In the genomic region with DNA sequence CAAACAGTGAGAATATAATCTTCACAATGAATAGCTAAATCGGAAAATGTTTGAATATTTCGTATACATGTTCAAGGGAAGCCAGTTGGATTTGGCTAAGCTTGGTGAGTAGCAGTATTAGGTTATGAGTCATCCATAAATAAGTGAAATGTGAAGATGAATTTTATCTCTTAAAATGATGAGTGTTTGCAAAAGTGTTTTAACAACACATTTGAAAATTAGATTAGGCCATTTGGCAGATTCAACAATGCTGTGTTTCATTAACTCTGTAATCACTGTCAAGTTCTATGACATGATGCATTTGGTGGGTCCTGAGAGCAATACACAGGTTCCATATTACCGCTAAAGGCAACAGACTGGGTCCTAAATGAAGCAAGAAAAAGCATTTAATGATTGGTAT, we compare ENCODE assay signal across 27 cellular contexts.
"Had no signal": no experiment of that assay in that cellular context is flagged by ENCODE, and none has a peak within 500 bp of the region (broad histone marks: within the 10 kb centered on the region; RNA-seq: fewer than 3 reads in every experiment).

No MANE protein-coding gene starts in this region.

- H3K36me3 ChIP-seq: cardiac muscle cell, left ventricle myocardium inferior, prostate gland, right atrium auricular region, thoracic aorta, WERI-Rb-1 had no signal

- H3K4me1 ChIP-seq: foreskin keratinocyte, left ventricle myocardium inferior, prostate gland, right atrium auricular region had no signal

- DNase-seq: activated CD4-positive, alpha-beta T cell treated with anti-CD3 and anti-CD28 coated beads, Interleukin-2, amount 10 ng/mL, durations not matched to agents 7 days and 5 days; activated CD4-positive, CD25-positive, alpha-beta regulatory T cell treated with anti-CD3 and anti-CD28 coated beads, Interleukin-2, amount 50 U/mL, for 72 hours; activated CD8-positive, alpha-beta T cell treated with anti-CD3 and anti-CD28 coated beads for 36 hours; activated naive CD4-positive, alpha-beta T cell treated with Interleukin-2 at 50 U/mL for 16 hours; activated naive CD8-positive, alpha-beta T cell treated with anti-CD3 and anti-CD28 coated beads for 36 hours; activated T-cell treated with anti-CD3 and anti-CD28 coated beads, Interleukin-2, amount 50 U/mL, for 4 hours; amygdala; cortex of kidney; endodermal cell; foreskin keratinocyte; immature natural killer cell; kidney glomerular epithelial cell; left ventricle myocardium inferior; naive thymus-derived CD4-positive, alpha-beta T cell; stimulated activated CD4-positive, alpha-beta T cell treated with anti-CD3 and anti-CD28 coated beads, Interleukin-4, amount 100 ng/mL, for 24 hours; stimulated activated naive CD4-positive, alpha-beta T cell treated with Interleukin-2 at 50 U/mL for 16 hours; T-helper 1 cell; WERI-Rb-1 had no signal

- H3K4me3 ChIP-seq: cardiac muscle cell, left ventricle myocardium inferior, prostate gland, right atrium auricular region, thoracic aorta had no signal

- H3K4me3 Mint-ChIP-seq: activated CD4-positive, alpha-beta T cell treated with anti-CD3 and anti-CD28 coated beads, Interleukin-2, amount 10 ng/mL, durations not matched to agents 7 days and 5 days; activated CD8-positive, alpha-beta T cell treated with anti-CD3 and anti-CD28 coated beads for 36 hours; activated naive CD8-positive, alpha-beta T cell treated with anti-CD3 and anti-CD28 coated beads for 36 hours; activated T-cell treated with anti-CD3 and anti-CD28 coated beads, Interleukin-2, amount 50 U/mL, for 4 hours; endodermal cell; immature natural killer cell; naive thymus-derived CD4-positive, alpha-beta T cell; neural crest cell; type B pancreatic cell had no signal

- H3K36me3 Mint-ChIP-seq: activated naive CD8-positive, alpha-beta T cell treated with anti-CD3 and anti-CD28 coated beads for 36 hours; immature natural killer cell; naive thymus-derived CD4-positive, alpha-beta T cell; type B pancreatic cell had no signal

- H3K27me3 Mint-ChIP-seq: activated CD4-positive, alpha-beta T cell treated with anti-CD3 and anti-CD28 coated beads, Interleukin-2, amount 10 ng/mL, durations not matched to agents 7 days and 5 days; activated CD8-positive, alpha-beta T cell treated with anti-CD3 and anti-CD28 coated beads for 36 hours; activated naive CD8-positive, alpha-beta T cell treated with anti-CD3 and anti-CD28 coated beads for 36 hours; naive thymus-derived CD4-positive, alpha-beta T cell; type B pancreatic cell had no signal

- H3K4me1 Mint-ChIP-seq: activated CD4-positive, alpha-beta T cell treated with anti-CD3 and anti-CD28 coated beads, Interleukin-2, amount 10 ng/mL, durations not matched to agents 7 days and 5 days; activated naive CD8-positive, alpha-beta T cell treated with anti-CD3 and anti-CD28 coated beads for 36 hours; endodermal cell; immature natural killer cell; naive thymus-derived CD4-positive, alpha-beta T cell; neural crest cell had no signal

- H3K27ac ChIP-seq: cardiac muscle cell, epithelial cell of prostate, foreskin keratinocyte, left ventricle myocardium inferior, prostate gland, right atrium auricular region, thoracic aorta, WERI-Rb-1 had no signal

- H3K27ac Mint-ChIP-seq: activated CD4-positive, alpha-beta T cell treated with anti-CD3 and anti-CD28 coated beads, Interleukin-2, amount 10 ng/mL, durations not matched to agents 7 days and 5 days; activated CD8-positive, alpha-beta T cell treated with anti-CD3 and anti-CD28 coated beads for 36 hours; activated naive CD8-positive, alpha-beta T cell treated with anti-CD3 and anti-CD28 coated beads for 36 hours; activated T-helper 2 cell treated with anti-CD3 and anti-CD28 coated beads, Interferon-gamma antibody, Interleukin-2, Interleukin-4, amounts not matched to agents 10 μg/mL and 5 μg/mL and 100 μg/mL, durations not matched to agents 14 hours and 24 hours and 36 hours; endodermal cell; immature natural killer cell; naive thymus-derived CD4-positive, alpha-beta T cell; type B pancreatic cell had no signal

- H3K27me3 ChIP-seq: cardiac muscle cell, foreskin keratinocyte, right atrium auricular region had no signal

- H3K9me3 Mint-ChIP-seq: activated CD4-positive, alpha-beta T cell treated with anti-CD3 and anti-CD28 coated beads, Interleukin-2, amount 10 ng/mL, durations not matched to agents 7 days and 5 days; activated CD8-positive, alpha-beta T cell treated with anti-CD3 and anti-CD28 coated beads for 36 hours; activated naive CD8-positive, alpha-beta T cell treated with anti-CD3 and anti-CD28 coated beads for 36 hours; activated T-cell treated with anti-CD3 and anti-CD28 coated beads, Interleukin-2, amount 50 U/mL, for 4 hours; activated T-helper 2 cell treated with anti-CD3 and anti-CD28 coated beads, Interferon-gamma antibody, Interleukin-2, Interleukin-4, amounts not matched to agents 10 μg/mL and 5 μg/mL and 100 μg/mL, durations not matched to agents 14 hours and 24 hours and 36 hours; endodermal cell; immature natural killer cell; naive thymus-derived CD4-positive, alpha-beta T cell; type B pancreatic cell had no signal

- FAIRE-seq: TTC549 had no signal

- H3K9me3 ChIP-seq: left ventricle myocardium inferior, prostate gland, right atrium auricular region, thoracic aorta had no signal
